ENCODE assay signal across 2 cellular contexts in genomic region chr1:46617108-46617694, GRCh38.
TF ChIP-seq lines count a peak whose summit lies in the region.

No MANE protein-coding gene starts in this region.

TF ChIP-seq in K562, 482 proteins besides CTCF, POLR2A, EP300 and RAD21 (continues in another document):
- no peak for TF ChIP-seq ZNF436 (CRISPR knock-in tag; IDR thresholded peaks at IDR 0.05)
- no peak for TF ChIP-seq SRSF7 (optimal IDR thresholded peaks at IDR 0.05; ENCODE audit: low read depth, low read length)
- no peak for TF ChIP-seq CXXC5 (CRISPR knock-in tag; IDR thresholded peaks at IDR 0.05)
- TF ChIP-seq E2F1 (CRISPR knock-in tag; IDR thresholded peaks at IDR 0.05) = no peak
- no peak for TF ChIP-seq BCOR (IDR thresholded peaks at IDR 0.05)
- TF ChIP-seq RBM22 (IDR thresholded peaks at IDR 0.05; ENCODE audit: low read depth, low read length, poor library complexity, severe bottlenecking) = no peak
- TF ChIP-seq ETV5 (CRISPR knock-in tag; IDR thresholded peaks at IDR 0.05; ENCODE audit: low read depth) = no peak
- no peak for TF ChIP-seq MAFG (tag; conservative IDR thresholded peaks at IDR 0.05)
- no peak for TF ChIP-seq HSF4 (CRISPR knock-in tag; IDR thresholded peaks at IDR 0.05; ENCODE audit: borderline replicate concordance)
- TF ChIP-seq ZNF24 (IDR thresholded peaks at IDR 0.05) = peak; percentile 91
- TF ChIP-seq, protein P1, sequence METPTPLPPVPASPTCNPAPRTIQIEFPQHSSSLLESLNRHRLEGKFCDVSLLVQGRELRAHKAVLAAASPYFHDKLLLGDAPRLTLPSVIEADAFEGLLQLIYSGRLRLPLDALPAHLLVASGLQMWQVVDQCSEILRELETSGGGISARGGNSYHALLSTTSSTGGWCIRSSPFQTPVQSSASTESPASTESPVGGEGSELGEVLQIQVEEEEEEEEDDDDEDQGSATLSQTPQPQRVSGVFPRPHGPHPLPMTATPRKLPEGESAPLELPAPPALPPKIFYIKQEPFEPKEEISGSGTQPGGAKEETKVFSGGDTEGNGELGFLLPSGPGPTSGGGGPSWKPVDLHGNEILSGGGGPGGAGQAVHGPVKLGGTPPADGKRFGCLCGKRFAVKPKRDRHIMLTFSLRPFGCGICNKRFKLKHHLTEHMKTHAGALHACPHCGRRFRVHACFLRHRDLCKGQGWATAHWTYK (CRISPR knock-in tag; IDR thresholded peaks at IDR 0.05) = no peak
- 0 out of 2 replicates have a peak, but pooled peaks have one; percentile 2 for TF ChIP-seq CBFA2T2 (conservative IDR thresholded peaks at IDR 0.05)
- TF ChIP-seq CREB1 (IDR thresholded peaks at IDR 0.05) = no peak
- peak; percentile 19; the same call in 1 of the 2 replicates for TF ChIP-seq CREB1 (CRISPR knock-in tag; IDR thresholded peaks at IDR 0.05)
- 0 out of 2 replicates have a peak, but pooled peaks have one; percentile 42 for TF ChIP-seq FOXK1 (CRISPR knock-in tag; IDR thresholded peaks at IDR 0.05; ENCODE audit: borderline replicate concordance)
- TF ChIP-seq ZNF197 (CRISPR knock-in tag; IDR thresholded peaks at IDR 0.05; ENCODE audit: low read depth) = no peak
- peak; percentile 14; the same call in 1 of the 2 replicates for TF ChIP-seq ARID1B (IDR thresholded peaks at IDR 0.05)
- peak; percentile 42 for TF ChIP-seq CBFA2T3 (IDR thresholded peaks at IDR 0.05)
- TF ChIP-seq FOXP4 (CRISPR knock-in tag; IDR thresholded peaks at IDR 0.05; ENCODE audit: borderline replicate concordance) = no peak
- no peak for TF ChIP-seq ZNF232 (CRISPR knock-in tag; IDR thresholded peaks at IDR 0.05)
- no peak for TF ChIP-seq POLR2B (IDR thresholded peaks at IDR 0.05; ENCODE audit: low read depth, partially characterized antibody)
- TF ChIP-seq ARID3A (IDR thresholded peaks at IDR 0.05; ENCODE audit: borderline replicate concordance, low read depth, low read length) = no peak
- peak; percentile 27 for TF ChIP-seq DACH1 (IDR thresholded peaks at IDR 0.05; ENCODE audit: partially characterized antibody)
- TF ChIP-seq SIN3A (IDR thresholded peaks at IDR 0.05; ENCODE audit: borderline replicate concordance in 2 of 2, control insufficient read depth in 1 of 2, low read depth in 2 of 2, low read length in 2 of 2) = no peak
- TF ChIP-seq ID3 (CRISPR knock-in tag; IDR thresholded peaks at IDR 0.05) = no peak
- TF ChIP-seq ID3 (tag; IDR thresholded peaks at IDR 0.05) = 0 out of 2 replicates have a peak, but pooled peaks have one; percentile 34
- no peak for TF ChIP-seq DMBX1 (CRISPR knock-in tag; IDR thresholded peaks at IDR 0.05; ENCODE audit: borderline replicate concordance)
- TF ChIP-seq NR1H2 (CRISPR knock-in tag; IDR thresholded peaks at IDR 0.05) = no peak
- TF ChIP-seq ZNF239 (CRISPR knock-in tag; IDR thresholded peaks at IDR 0.05) = no peak
- TF ChIP-seq ATF1 (CRISPR knock-in tag; IDR thresholded peaks at IDR 0.05) = no peak
- peak; percentile 31 for TF ChIP-seq ATF1 (tag; IDR thresholded peaks at IDR 0.05)

TF ChIP-seq in HepG2, 621 proteins besides CTCF, POLR2A, EP300 and RAD21 (continues in another document):
- TF ChIP-seq ZNF883 (CRISPR knock-in tag; IDR thresholded peaks at IDR 0.05; ENCODE audit: not compliant biosample characterization) (peak; percentile 9), CHCHD3 (CRISPR knock-in tag; IDR thresholded peaks at IDR 0.05) (0 out of 2 replicates have a peak, but pooled peaks have one; percentile 23), ZNF569 (CRISPR knock-in tag; IDR thresholded peaks at IDR 0.05; ENCODE audit: borderline replicate concordance) (no peak), SMAD1 (CRISPR knock-in tag; IDR thresholded peaks at IDR 0.05; ENCODE audit: borderline replicate concordance, low read depth) (no peak), MIER2 (CRISPR knock-in tag; IDR thresholded peaks at IDR 0.05) (no peak), ZFP36 (IDR thresholded peaks at IDR 0.05; ENCODE audit: borderline replicate concordance, low read depth, low read length, partially characterized antibody) (no peak), MTERF4 (CRISPR knock-in tag; IDR thresholded peaks at IDR 0.05) (no peak), ZNF598 (CRISPR knock-in tag; IDR thresholded peaks at IDR 0.05; ENCODE audit: borderline replicate concordance) (0 out of 2 replicates have a peak, but pooled peaks have one; percentile 22), TBX3 (IDR thresholded peaks at IDR 0.05; ENCODE audit: borderline replicate concordance) (no peak), TBL1XR1 (IDR thresholded peaks at IDR 0.05; ENCODE audit: borderline replicate concordance, low read length, partially characterized antibody) (no peak), ZNF362 (CRISPR knock-in tag; IDR thresholded peaks at IDR 0.05; ENCODE audit: borderline replicate concordance) (no peak), FOXC1 (CRISPR knock-in tag; IDR thresholded peaks at IDR 0.05; ENCODE audit: borderline replicate concordance) (0 out of 2 replicates have a peak, but pooled peaks have one; percentile 16), TBP (CRISPR knock-in tag; IDR thresholded peaks at IDR 0.05) (no peak), REPIN1 (CRISPR knock-in tag; IDR thresholded peaks at IDR 0.05; ENCODE audit: borderline replicate concordance, low read depth) (peak; percentile 5; the same call in 1 of the 2 replicates), YY1 (IDR thresholded peaks at IDR 0.05; ENCODE audit: insufficient read depth, insufficient replicate concordance, low read depth, low read length) (no peak), ZNF503 (CRISPR knock-in tag; IDR thresholded peaks at IDR 0.05) (no peak), SP4 (CRISPR knock-in tag; IDR thresholded peaks at IDR 0.05) (0 out of 2 replicates have a peak, but pooled peaks have one; percentile 13), MYC (CRISPR knock-in tag; IDR thresholded peaks at IDR 0.05; ENCODE audit: borderline replicate concordance) (peak; percentile 29; the same call in 1 of the 2 replicates), ZFP36L1 (CRISPR knock-in tag; IDR thresholded peaks at IDR 0.05) (no peak)
- TF ChIP-seq, protein P2, sequence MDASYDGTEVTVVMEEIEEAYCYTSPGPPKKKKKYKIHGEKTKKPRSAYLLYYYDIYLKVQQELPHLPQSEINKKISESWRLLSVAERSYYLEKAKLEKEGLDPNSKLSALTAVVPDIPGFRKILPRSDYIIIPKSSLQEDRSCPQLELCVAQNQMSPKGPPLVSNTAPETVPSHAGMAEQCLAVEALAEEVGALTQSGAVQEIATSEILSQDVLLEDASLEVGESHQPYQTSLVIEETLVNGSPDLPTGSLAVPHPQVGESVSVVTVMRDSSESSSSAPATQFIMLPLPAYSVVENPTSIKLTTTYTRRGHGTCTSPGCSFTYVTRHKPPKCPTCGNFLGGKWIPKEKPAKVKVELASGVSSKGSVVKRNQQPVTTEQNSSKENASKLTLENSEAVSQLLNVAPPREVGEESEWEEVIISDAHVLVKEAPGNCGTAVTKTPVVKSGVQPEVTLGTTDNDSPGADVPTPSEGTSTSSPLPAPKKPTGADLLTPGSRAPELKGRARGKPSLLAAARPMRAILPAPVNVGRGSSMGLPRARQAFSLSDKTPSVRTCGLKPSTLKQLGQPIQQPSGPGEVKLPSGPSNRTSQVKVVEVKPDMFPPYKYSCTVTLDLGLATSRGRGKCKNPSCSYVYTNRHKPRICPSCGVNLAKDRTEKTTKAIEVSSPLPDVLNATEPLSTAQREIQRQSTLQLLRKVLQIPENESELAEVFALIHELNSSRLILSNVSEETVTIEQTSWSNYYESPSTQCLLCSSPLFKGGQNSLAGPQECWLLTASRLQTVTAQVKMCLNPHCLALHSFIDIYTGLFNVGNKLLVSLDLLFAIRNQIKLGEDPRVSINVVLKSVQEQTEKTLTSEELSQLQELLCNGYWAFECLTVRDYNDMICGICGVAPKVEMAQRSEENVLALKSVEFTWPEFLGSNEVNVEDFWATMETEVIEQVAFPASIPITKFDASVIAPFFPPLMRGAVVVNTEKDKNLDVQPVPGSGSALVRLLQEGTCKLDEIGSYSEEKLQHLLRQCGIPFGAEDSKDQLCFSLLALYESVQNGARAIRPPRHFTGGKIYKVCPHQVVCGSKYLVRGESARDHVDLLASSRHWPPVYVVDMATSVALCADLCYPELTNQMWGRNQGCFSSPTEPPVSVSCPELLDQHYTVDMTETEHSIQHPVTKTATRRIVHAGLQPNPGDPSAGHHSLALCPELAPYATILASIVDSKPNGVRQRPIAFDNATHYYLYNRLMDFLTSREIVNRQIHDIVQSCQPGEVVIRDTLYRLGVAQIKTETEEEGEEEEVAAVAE (CRISPR knock-in tag; IDR thresholded peaks at IDR 0.05; ENCODE audit: borderline replicate concordance) = no peak
- TF ChIP-seq, protein P3, sequence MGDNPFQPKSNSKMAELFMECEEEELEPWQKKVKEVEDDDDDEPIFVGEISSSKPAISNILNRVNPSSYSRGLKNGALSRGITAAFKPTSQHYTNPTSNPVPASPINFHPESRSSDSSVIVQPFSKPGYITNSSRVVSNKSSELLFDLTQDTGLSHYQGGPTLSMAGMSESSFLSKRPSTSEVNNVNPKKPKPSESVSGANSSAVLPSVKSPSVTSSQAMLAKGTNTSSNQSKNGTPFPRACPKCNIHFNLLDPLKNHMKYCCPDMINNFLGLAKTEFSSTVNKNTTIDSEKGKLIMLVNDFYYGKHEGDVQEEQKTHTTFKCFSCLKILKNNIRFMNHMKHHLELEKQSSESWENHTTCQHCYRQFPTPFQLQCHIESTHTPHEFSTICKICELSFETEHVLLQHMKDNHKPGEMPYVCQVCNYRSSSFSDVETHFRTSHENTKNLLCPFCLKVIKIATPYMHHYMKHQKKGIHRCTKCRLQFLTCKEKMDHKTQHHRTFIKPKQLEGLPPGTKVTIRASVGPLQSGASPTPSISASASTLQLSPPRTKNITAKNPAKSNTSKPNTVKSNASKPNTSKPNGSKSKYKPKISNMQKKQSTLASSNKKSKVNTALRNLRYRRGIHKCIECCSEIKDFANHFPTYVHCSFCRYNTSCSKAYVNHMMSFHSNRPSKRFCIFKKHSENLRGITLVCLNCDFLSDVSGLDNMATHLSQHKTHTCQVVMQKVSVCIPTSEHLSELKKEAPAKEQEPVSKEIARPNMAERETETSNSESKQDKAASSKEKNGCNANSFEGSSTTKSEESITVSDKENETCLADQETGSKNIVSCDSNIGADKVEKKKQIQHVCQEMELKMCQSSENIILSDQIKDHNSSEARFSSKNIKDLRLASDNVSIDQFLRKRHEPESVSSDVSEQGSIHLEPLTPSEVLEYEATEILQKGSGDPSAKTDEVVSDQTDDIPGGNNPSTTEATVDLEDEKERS (CRISPR knock-in tag; IDR thresholded peaks at IDR 0.05) = no peak
- TF ChIP-seq, protein P4, sequence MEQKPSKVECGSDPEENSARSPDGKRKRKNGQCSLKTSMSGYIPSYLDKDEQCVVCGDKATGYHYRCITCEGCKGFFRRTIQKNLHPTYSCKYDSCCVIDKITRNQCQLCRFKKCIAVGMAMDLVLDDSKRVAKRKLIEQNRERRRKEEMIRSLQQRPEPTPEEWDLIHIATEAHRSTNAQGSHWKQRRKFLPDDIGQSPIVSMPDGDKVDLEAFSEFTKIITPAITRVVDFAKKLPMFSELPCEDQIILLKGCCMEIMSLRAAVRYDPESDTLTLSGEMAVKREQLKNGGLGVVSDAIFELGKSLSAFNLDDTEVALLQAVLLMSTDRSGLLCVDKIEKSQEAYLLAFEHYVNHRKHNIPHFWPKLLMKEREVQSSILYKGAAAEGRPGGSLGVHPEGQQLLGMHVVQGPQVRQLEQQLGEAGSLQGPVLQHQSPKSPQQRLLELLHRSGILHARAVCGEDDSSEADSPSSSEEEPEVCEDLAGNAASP (CRISPR knock-in tag; IDR thresholded peaks at IDR 0.05; ENCODE audit: borderline replicate concordance) = 0 out of 2 replicates have a peak, but pooled peaks have one; percentile 6
- TF ChIP-seq, protein P5, sequence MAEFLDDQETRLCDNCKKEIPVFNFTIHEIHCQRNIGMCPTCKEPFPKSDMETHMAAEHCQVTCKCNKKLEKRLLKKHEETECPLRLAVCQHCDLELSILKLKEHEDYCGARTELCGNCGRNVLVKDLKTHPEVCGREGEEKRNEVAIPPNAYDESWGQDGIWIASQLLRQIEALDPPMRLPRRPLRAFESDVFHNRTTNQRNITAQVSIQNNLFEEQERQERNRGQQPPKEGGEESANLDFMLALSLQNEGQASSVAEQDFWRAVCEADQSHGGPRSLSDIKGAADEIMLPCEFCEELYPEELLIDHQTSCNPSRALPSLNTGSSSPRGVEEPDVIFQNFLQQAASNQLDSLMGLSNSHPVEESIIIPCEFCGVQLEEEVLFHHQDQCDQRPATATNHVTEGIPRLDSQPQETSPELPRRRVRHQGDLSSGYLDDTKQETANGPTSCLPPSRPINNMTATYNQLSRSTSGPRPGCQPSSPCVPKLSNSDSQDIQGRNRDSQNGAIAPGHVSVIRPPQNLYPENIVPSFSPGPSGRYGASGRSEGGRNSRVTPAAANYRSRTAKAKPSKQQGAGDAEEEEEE (CRISPR knock-in tag; IDR thresholded peaks at IDR 0.05; ENCODE audit: borderline replicate concordance) = no peak
- TF ChIP-seq, protein P6, sequence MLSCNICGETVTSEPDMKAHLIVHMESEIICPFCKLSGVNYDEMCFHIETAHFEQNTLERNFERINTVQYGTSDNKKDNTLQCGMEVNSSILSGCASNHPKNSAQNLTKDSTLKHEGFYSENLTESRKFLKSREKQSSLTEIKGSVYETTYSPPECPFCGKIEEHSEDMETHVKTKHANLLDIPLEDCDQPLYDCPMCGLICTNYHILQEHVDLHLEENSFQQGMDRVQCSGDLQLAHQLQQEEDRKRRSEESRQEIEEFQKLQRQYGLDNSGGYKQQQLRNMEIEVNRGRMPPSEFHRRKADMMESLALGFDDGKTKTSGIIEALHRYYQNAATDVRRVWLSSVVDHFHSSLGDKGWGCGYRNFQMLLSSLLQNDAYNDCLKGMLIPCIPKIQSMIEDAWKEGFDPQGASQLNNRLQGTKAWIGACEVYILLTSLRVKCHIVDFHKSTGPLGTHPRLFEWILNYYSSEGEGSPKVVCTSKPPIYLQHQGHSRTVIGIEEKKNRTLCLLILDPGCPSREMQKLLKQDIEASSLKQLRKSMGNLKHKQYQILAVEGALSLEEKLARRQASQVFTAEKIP (CRISPR knock-in tag; IDR thresholded peaks at IDR 0.05; ENCODE audit: borderline replicate concordance) = no peak
